Comparison of ENCODE assay signal across 19 cellular contexts in the genomic region with DNA sequence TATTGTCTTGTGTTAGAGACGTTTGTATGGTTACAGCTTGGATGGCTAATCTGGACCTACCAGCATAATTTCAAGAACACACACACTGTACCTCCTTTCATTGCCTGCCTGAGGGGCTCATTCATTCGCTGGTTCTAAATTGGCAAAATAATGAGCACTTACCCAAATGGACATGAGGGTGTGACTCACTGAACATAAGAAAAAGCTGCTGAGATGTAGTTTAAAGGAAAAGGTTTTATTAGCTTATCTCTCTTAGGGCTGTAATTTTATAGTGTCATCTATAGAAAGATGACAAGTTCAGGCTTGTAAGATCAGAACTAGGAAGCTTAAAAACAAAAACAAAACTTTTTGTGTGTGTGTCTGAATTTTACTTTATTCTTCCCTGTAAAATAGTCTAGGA.
DNase-seq lines count a peak whose midpoint lies in the region; ATAC-seq and TF ChIP-seq lines count a peak whose summit lies in the region.
"Had no signal": no experiment of that assay in that cellular context is flagged by ENCODE, and none has a peak within 500 bp of the region (broad histone marks: within the 10 kb centered on the region; RNA-seq: fewer than 3 reads in every experiment).

No MANE protein-coding gene starts in this region.

- no peak overlapping the region for H3K4me3 ChIP-seq in HEK293 (ENCODE audit: low read depth, low read length)
- H3K4me3 ChIP-seq in mesenchymal stem cell (ENCODE audit: insufficient read depth in 1 of 2, low read depth in 1 of 2, low read length in 2 of 2): no peak overlapping the region
- H3K4me3 ChIP-seq in brain microvascular endothelial cell (ENCODE audit: low read depth, low read length): no peak overlapping the region
- H3K4me3 ChIP-seq in aorta (ENCODE audit: low read length in 2 of 2): no peak overlapping the region
- H3K4me3 ChIP-seq: HAP-1 had no signal

- intact Hi-C loops in aorta (cut with DNase I): no loop called here

- H2AK5ac ChIP-seq in mesenchymal stem cell (ENCODE audit: low read length, severe bottlenecking): no peak overlapping the region

- H4K8ac ChIP-seq in mesenchymal stem cell (ENCODE audit: low read length): no peak overlapping the region

- no peaks in the 10 kb centered on the region for H3K79me1 ChIP-seq in mesenchymal stem cell (replicated peaks; ENCODE audit: low read length, poor library complexity, severe bottlenecking)

- 18% methylated on average over 1 of the region's 2 CpGs for WGBS in mesenchymal stem cell
- 44 to 51% methylated on average over 2 of the region's 2 CpGs for WGBS in aorta, 2 donors

- no peak overlapping the region for H3K4me2 ChIP-seq in mesenchymal stem cell (ENCODE audit: low read length, poor library complexity, severe bottlenecking)

- no peak overlapping the region for H2BK120ac ChIP-seq in mesenchymal stem cell (ENCODE audit: low read depth, low read length)

- no peak overlapping the region for H3K18ac ChIP-seq in mesenchymal stem cell (ENCODE audit: low read depth in 1 of 2, low read length in 2 of 2)

- H3K23ac ChIP-seq in mesenchymal stem cell (ENCODE audit: low read length in 2 of 2): no peak overlapping the region

- H2BK5ac ChIP-seq in mesenchymal stem cell (ENCODE audit: low read depth, low read length, poor library complexity, severe bottlenecking): no peak overlapping the region

- TF ChIP-seq CTCF in HEK293 (tag by site-specific recombination; IDR thresholded peaks at IDR 0.05): no peak
- no peak for TF ChIP-seq CTCF in chondrocyte (IDR thresholded peaks at IDR 0.05)
- no peak for TF ChIP-seq CTCF in brain microvascular endothelial cell (IDR thresholded peaks at IDR 0.05; ENCODE audit: low read depth, low read length, missing control alignments)

- H3K9me3 ChIP-seq in HEK293 (ENCODE audit: control insufficient read depth, insufficient read depth, low read depth, low read length) (no peaks in the 10 kb centered on the region), mesenchymal stem cell (ENCODE audit: control insufficient read depth, low read length) (no peaks in the 10 kb centered on the region), aorta (ENCODE audit: control insufficient read depth, low read length) (no peaks in the 10 kb centered on the region)
- H3K9me3 ChIP-seq: HAP-1 had no signal

- no peak overlapping the region for H2BK12ac ChIP-seq in mesenchymal stem cell (ENCODE audit: low read length in 2 of 2)

- H3K27ac ChIP-seq in HEK293 (ENCODE audit: extremely low read depth, low read depth, low read length) (no peak overlapping the region), mesenchymal stem cell (ENCODE audit: low read length, poor library complexity, severe bottlenecking) (no peak overlapping the region), brain microvascular endothelial cell (no peak overlapping the region), aorta (ENCODE audit: low read depth in 1 of 2, low read length in 2 of 2) (no peak overlapping the region)
- H3K27ac ChIP-seq: HL-60 had no signal

- no peak overlapping the region for H4K91ac ChIP-seq in mesenchymal stem cell (ENCODE audit: low read length)

- peaks cover 3% of the 10 kb centered on the region for H3K36me3 Mint-ChIP-seq in chondrocyte (ENCODE audit: low read depth)
- H3K36me3 Mint-ChIP-seq: CD4-positive, CD25-positive, alpha-beta regulatory T cell had no signal

- H3K9ac ChIP-seq in mesenchymal stem cell (ENCODE audit: low read length): peak overlapping the region; percentile 35

- H3K4me1 Mint-ChIP-seq in chondrocyte (ENCODE audit: low read depth): peaks cover 15% of the 10 kb centered on the region
- H3K4me1 Mint-ChIP-seq: B cell; CD4-positive, CD25-positive, alpha-beta regulatory T cell had no signal

- no peak overlapping the region for H2BK15ac ChIP-seq in mesenchymal stem cell (ENCODE audit: low read depth, poor library complexity, severe bottlenecking)

- POLR2A ChIA-PET in HEK293 (lab: Yijun Ruan, JAX): interaction anchor here (0.5 kb wide), 1 partner anchor 617 kb away, joined by 3 read pairs; no protein-coding TSS in a partner anchor

- CTCF ChIA-PET in HEK293 (lab: Yijun Ruan, JAX): interaction anchor here (0.7 kb wide), 1 partner anchor 57 kb away, joined by 3 read pairs; no protein-coding TSS in a partner anchor

- no peak overlapping the region for H2AFZ ChIP-seq in mesenchymal stem cell (ENCODE audit: low read depth, low read length)

- in situ Hi-C loops in brain microvascular endothelial cell (cut with HindIII; ENCODE audit: low pct_ligation_motif_present, low sequenced_read_pairs): no loop called here

- H3K4ac ChIP-seq in mesenchymal stem cell (ENCODE audit: low read depth in 1 of 2, low read length in 2 of 2): no peak overlapping the region

- ATAC-seq in aorta (ENCODE audit: low FRiP score): no peak
- ATAC-seq: Panc1, SK-N-SH treated with all-trans-retinoic acid at 6 μM for 48 hours had no signal

- H3K4me3 Mint-ChIP-seq in chondrocyte (ENCODE audit: unreplicated experiment): no peak overlapping the region
- H3K4me3 Mint-ChIP-seq: B cell; CD4-positive, CD25-positive, alpha-beta regulatory T cell had no signal

- no peaks in the 10 kb centered on the region for H3K27me3 ChIP-seq in mesenchymal stem cell (ENCODE audit: control insufficient read depth in 1 of 2, insufficient read depth in 1 of 2, low read length in 2 of 2)
- H3K27me3 ChIP-seq in brain microvascular endothelial cell (replicated peaks): no peaks in the 10 kb centered on the region
- no peaks in the 10 kb centered on the region for H3K27me3 ChIP-seq in aorta (ENCODE audit: control insufficient read depth in 1 of 2, insufficient read depth in 2 of 2, low read length in 1 of 2)

- no peak overlapping the region for H3K14ac ChIP-seq in mesenchymal stem cell (ENCODE audit: low read length in 2 of 2)

- H3K36me3 ChIP-seq in HEK293 (ENCODE audit: control insufficient read depth in 2 of 2, insufficient read depth in 1 of 2, low read length in 2 of 2): no peaks in the 10 kb centered on the region
- H3K36me3 ChIP-seq in mesenchymal stem cell (ENCODE audit: control insufficient read depth in 1 of 2, insufficient read depth in 2 of 2, low read depth in 1 of 2, low read length in 2 of 2): no peaks in the 10 kb centered on the region
- H3K36me3 ChIP-seq in brain microvascular endothelial cell (replicated peaks): no peaks in the 10 kb centered on the region
- no peaks in the 10 kb centered on the region for H3K36me3 ChIP-seq in aorta (ENCODE audit: control insufficient read depth in 1 of 2, insufficient read depth in 2 of 2, low read length in 1 of 2)
- H3K36me3 ChIP-seq: HAP-1 had no signal

- H3K4me1 ChIP-seq in HEK293 (ENCODE audit: control insufficient read depth, insufficient read depth, low read length) (no peaks in the 10 kb centered on the region), mesenchymal stem cell (ENCODE audit: control insufficient read depth, insufficient read depth, low read depth, low read length) (no peaks in the 10 kb centered on the region), aorta (ENCODE audit: control insufficient read depth in 1 of 2, insufficient read depth in 2 of 2, low read length in 2 of 2) (no peaks in the 10 kb centered on the region)

- peak overlapping the region; percentile 85 for H3K27ac Mint-ChIP-seq in chondrocyte (ENCODE audit: unreplicated experiment)
- H3K27ac Mint-ChIP-seq: B cell; CD4-positive, CD25-positive, alpha-beta regulatory T cell had no signal

- peak; percentile 2 for DNase-seq in M059J (ENCODE audit: low read depth)
- no peak for DNase-seq in chondrocyte (ENCODE audit: low spot score)
- DNase-seq in mesenchymal stem cell: no peak
- DNase-seq in brain microvascular endothelial cell: no peak
- no peak for DNase-seq in aorta
- DNase-seq in activated CD4-positive, alpha-beta T cell treated with anti-CD3 and anti-CD28 coated beads for 1 hour: no peak
- DNase-seq: CD4-positive, CD25-positive, alpha-beta regulatory T cell; DMS79; NCI-H1048; NCI-H1436 treated with DMSO at 0.1 percent for 48 hours; NCI-H2029 treated with DMSO at 0.1 percent for 48 hours; NCI-H510A; SHP77 had no signal

- H3K27me3 Mint-ChIP-seq in chondrocyte (ENCODE audit: low read depth): no peaks in the 10 kb centered on the region

- peaks cover 4% of the 10 kb centered on the region for H3K9me3 Mint-ChIP-seq in chondrocyte (ENCODE audit: low read depth)

TF ChIP-seq in HEK293, 187 proteins besides CTCF, POLR2A, EP300 and RAD21 (continues in another document):
- TF ChIP-seq, protein P1, sequence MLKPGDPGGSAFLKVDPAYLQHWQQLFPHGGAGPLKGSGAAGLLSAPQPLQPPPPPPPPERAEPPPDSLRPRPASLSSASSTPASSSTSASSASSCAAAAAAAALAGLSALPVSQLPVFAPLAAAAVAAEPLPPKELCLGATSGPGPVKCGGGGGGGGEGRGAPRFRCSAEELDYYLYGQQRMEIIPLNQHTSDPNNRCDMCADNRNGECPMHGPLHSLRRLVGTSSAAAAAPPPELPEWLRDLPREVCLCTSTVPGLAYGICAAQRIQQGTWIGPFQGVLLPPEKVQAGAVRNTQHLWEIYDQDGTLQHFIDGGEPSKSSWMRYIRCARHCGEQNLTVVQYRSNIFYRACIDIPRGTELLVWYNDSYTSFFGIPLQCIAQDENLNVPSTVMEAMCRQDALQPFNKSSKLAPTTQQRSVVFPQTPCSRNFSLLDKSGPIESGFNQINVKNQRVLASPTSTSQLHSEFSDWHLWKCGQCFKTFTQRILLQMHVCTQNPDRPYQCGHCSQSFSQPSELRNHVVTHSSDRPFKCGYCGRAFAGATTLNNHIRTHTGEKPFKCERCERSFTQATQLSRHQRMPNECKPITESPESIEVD (tag by site-specific recombination; IDR thresholded peaks at IDR 0.05): peak; percentile 77
- peak; percentile 91 for TF ChIP-seq SP7 (tag by site-specific recombination; IDR thresholded peaks at IDR 0.05)
- TF ChIP-seq ZEB2 (tag by site-specific recombination; IDR thresholded peaks at IDR 0.05): no peak
- no peak for TF ChIP-seq ZNF473 (tag by site-specific recombination; IDR thresholded peaks at IDR 0.05)
- no peak for TF ChIP-seq GLI2 (tag by site-specific recombination; IDR thresholded peaks at IDR 0.05; ENCODE audit: borderline replicate concordance, low read depth)
- TF ChIP-seq, protein P2, sequence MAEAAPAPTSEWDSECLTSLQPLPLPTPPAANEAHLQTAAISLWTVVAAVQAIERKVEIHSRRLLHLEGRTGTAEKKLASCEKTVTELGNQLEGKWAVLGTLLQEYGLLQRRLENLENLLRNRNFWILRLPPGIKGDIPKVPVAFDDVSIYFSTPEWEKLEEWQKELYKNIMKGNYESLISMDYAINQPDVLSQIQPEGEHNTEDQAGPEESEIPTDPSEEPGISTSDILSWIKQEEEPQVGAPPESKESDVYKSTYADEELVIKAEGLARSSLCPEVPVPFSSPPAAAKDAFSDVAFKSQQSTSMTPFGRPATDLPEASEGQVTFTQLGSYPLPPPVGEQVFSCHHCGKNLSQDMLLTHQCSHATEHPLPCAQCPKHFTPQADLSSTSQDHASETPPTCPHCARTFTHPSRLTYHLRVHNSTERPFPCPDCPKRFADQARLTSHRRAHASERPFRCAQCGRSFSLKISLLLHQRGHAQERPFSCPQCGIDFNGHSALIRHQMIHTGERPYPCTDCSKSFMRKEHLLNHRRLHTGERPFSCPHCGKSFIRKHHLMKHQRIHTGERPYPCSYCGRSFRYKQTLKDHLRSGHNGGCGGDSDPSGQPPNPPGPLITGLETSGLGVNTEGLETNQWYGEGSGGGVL (tag by site-specific recombination; IDR thresholded peaks at IDR 0.05): 0 out of 2 replicates have a peak, but pooled peaks have one; percentile 8
